In the genomic region with DNA sequence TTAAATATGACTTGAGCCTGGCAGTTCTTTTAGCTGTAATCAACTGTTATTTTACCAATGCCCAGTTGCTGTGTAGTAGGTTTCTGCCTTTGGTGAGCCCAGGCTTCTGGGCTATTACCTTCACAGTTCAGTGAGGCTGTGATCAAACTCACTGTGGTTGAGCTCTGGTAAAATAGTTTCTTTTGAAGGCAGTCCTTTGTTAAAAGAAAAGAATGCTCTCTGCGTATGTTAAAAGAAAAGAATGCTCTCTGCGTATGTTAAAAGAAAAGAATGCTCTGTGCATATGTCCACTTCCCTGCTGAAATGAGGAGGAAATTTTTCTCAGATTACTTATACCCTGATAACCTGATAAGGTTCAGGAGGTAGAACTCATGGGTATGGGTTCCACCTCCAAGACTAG, we compare ENCODE assay signal across 16 cellular contexts.
DNase-seq lines count a peak whose midpoint lies in the region; ATAC-seq, FAIRE-seq and TF ChIP-seq lines count a peak whose summit lies in the region.
"Had no signal": no experiment of that assay in that cellular context is flagged by ENCODE, and none has a peak within 500 bp of the region (broad histone marks: within the 10 kb centered on the region; RNA-seq: fewer than 3 reads in every experiment).

No MANE protein-coding gene starts in this region.

- intact Hi-C loops in CD14-positive monocyte (cut with micrococcal nuclease) = no loop called here

- H3K9ac ChIP-seq in HUES64 (ENCODE audit: low read depth, low read length) (no peak overlapping the region), astrocyte (ENCODE audit: low read length) (no peak overlapping the region)

- H3K4me3 Mint-ChIP-seq in astrocyte (ENCODE audit: unreplicated experiment) = no peak overlapping the region
- H3K4me3 Mint-ChIP-seq in mesothelial cell of epicardium = no peak overlapping the region
- H3K4me3 Mint-ChIP-seq in CD14-positive monocyte = no peak overlapping the region
- H3K4me3 Mint-ChIP-seq: CD4-positive, alpha-beta T cell; HFFc6 had no signal

- peak; percentile 47 for DNase-seq in astrocyte (ENCODE audit: low read depth)
- DNase-seq in mesothelial cell of epicardium (ENCODE audit: low spot score in 2 of 2, unreplicated experiment in 2 of 2) = no peak
- DNase-seq in CD14-positive monocyte (ENCODE audit: low spot score) = no peak
- DNase-seq in NCI-H526 treated with DMSO at 0.1 percent for 48 hours (lab: John Stamatoyannopoulos, UW) = no peak
- DNase-seq: BE2C; C1 segment of cervical spinal cord; Caco-2; CD4-positive, alpha-beta T cell; GOT3; H7; HFFc6 had no signal

- H3K27ac Mint-ChIP-seq in astrocyte (ENCODE audit: unreplicated experiment) (no peak overlapping the region), mesothelial cell of epicardium (peak overlapping the region; percentile 43), CD14-positive monocyte (no peak overlapping the region)
- H3K27ac Mint-ChIP-seq: CD4-positive, alpha-beta T cell; HFFc6 had no signal

- no peaks in the 10 kb centered on the region for H3K27me3 ChIP-seq in HUES64 (ENCODE audit: insufficient read depth, low read length)
- H3K27me3 ChIP-seq in astrocyte (ENCODE audit: insufficient read depth, low read length) = no peaks in the 10 kb centered on the region
- H3K27me3 ChIP-seq: BE2C had no signal

- no peaks in the 10 kb centered on the region for H3K79me2 ChIP-seq in astrocyte (ENCODE audit: insufficient read depth, low read length)

- H3K9me3 ChIP-seq in HUES64 (ENCODE audit: insufficient read depth, low read depth, low read length) (no peaks in the 10 kb centered on the region), astrocyte (ENCODE audit: insufficient read depth, low read depth, low read length) (no peaks in the 10 kb centered on the region)
- H3K9me3 ChIP-seq: BE2C, Caco-2 had no signal

- H3K36me3 Mint-ChIP-seq in astrocyte (ENCODE audit: low read depth, unreplicated experiment) = no peaks in the 10 kb centered on the region
- H3K36me3 Mint-ChIP-seq in mesothelial cell of epicardium = no peaks in the 10 kb centered on the region
- no peaks in the 10 kb centered on the region for H3K36me3 Mint-ChIP-seq in CD14-positive monocyte

- no peak overlapping the region for H2AFZ ChIP-seq in astrocyte (ENCODE audit: low read depth, low read length)

- H3K4me1 Mint-ChIP-seq in astrocyte (ENCODE audit: low read depth, unreplicated experiment) = peaks cover 11% of the 10 kb centered on the region
- peaks cover 17% of the 10 kb centered on the region for H3K4me1 Mint-ChIP-seq in mesothelial cell of epicardium
- no peaks in the 10 kb centered on the region for H3K4me1 Mint-ChIP-seq in CD14-positive monocyte

- H3K4me2 ChIP-seq in astrocyte (ENCODE audit: low read length) = no peak overlapping the region

- H3K36me3 ChIP-seq in HUES64 (ENCODE audit: insufficient read depth, low read length) = no peaks in the 10 kb centered on the region
- H3K36me3 ChIP-seq in astrocyte (ENCODE audit: insufficient read depth, low read length) = no peaks in the 10 kb centered on the region
- H3K36me3 ChIP-seq: BE2C had no signal

- 79% methylated on average over 2 of the region's 2 CpGs for WGBS in HUES64

- FAIRE-seq in astrocyte (lab: Jason Lieb, UNC) = no peak
- FAIRE-seq: D721Med, GM12891 had no signal

- no peak for ATAC-seq in HG02870 (IDR thresholded peaks at IDR 0.05; ENCODE audit: unreplicated experiment)
- ATAC-seq: HCT116 had no signal

- peaks cover 8% of the 10 kb centered on the region; the same call in 1 of the 2 replicates for H3K4me1 ChIP-seq in HUES64 (ENCODE audit: insufficient read depth, low read length)
- H3K4me1 ChIP-seq in astrocyte (ENCODE audit: insufficient read depth, low read length) = no peaks in the 10 kb centered on the region
- H3K4me1 ChIP-seq: BE2C, Caco-2 had no signal

- H3K9me3 Mint-ChIP-seq in astrocyte (ENCODE audit: unreplicated experiment) (peaks cover 6% of the 10 kb centered on the region), mesothelial cell of epicardium (peaks cover 13% of the 10 kb centered on the region), CD14-positive monocyte (peaks cover 0 to 3% (median 0%) of the 10 kb centered on the region in 7 donors)
- H3K9me3 Mint-ChIP-seq: CD4-positive, alpha-beta T cell had no signal

- no peaks in the 10 kb centered on the region for H3K27me3 Mint-ChIP-seq in astrocyte (ENCODE audit: low read depth, unreplicated experiment)
- no peaks in the 10 kb centered on the region for H3K27me3 Mint-ChIP-seq in mesothelial cell of epicardium (ENCODE audit: low read depth)
- H3K27me3 Mint-ChIP-seq in CD14-positive monocyte (ENCODE audit: low read depth in 3 of 3) = peaks cover 1 to 3% (median 1%) of the 10 kb centered on the region in 3 donors
- H3K27me3 Mint-ChIP-seq: CD4-positive, alpha-beta T cell had no signal

- no peaks in the 10 kb centered on the region for H4K20me1 ChIP-seq in astrocyte (ENCODE audit: insufficient read depth, low read length)

- H3K4me3 ChIP-seq in HUES64 (ENCODE audit: low read length) = no peak overlapping the region
- no peak overlapping the region for H3K4me3 ChIP-seq in astrocyte (ENCODE audit: insufficient read depth, low read depth, low read length)

- TF ChIP-seq CTCF in astrocyte (IDR thresholded peaks at IDR 0.05; ENCODE audit: insufficient read depth, low read depth, low read length) (no peak), mesothelial cell of epicardium (IDR thresholded peaks at IDR 0.05; ENCODE audit: unreplicated experiment) (no peak), CD14-positive monocyte (IDR thresholded peaks at IDR 0.05) (no peak)

- peak overlapping the region; percentile 3; the same call in 1 of the 2 replicates for H3K27ac ChIP-seq in HUES64 (ENCODE audit: low read depth, low read length)
- no peak overlapping the region for H3K27ac ChIP-seq in astrocyte (ENCODE audit: low read depth, low read length)
